8 cellular contexts compared by ENCODE assay signal in the genomic region with DNA sequence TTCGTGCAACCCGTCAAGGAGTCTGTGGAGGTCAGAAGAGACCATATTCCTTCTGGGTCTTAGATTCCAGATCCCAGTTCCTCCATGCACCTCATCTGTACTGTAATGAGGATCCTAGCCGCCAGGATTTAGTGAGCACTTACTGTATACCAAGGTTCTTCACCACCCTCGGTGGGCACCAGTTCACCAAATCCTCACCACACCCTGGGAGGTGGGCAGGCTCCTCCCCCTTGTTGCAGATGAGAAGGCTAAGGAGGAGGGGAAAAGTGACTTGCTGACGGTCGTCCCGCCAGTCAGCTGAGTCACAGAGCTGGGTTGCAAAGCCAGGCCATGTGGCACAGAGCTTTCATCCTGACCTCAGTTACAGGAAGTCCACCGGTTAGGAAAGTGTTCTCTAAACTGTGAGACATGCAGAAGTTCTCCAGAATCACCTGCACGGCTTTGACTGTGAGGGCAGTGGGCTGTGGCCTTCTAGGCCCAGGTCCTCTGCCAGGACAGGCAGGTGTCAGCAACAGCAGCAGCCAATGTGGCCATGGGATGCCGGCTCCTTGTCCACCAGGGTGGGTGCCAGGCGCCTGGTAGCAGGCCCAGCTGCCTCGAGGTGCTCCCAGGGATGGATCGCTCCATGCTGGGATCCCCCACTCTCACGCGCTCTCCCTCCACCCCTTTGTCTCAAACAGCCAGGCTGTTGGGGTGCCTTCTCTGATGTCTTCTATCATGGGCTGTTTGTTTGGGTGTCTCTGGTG.
DNase-seq lines count a peak whose midpoint lies in the region; ATAC-seq, FAIRE-seq and TF ChIP-seq lines count a peak whose summit lies in the region.

No MANE protein-coding gene starts in this region.

- no peak overlapping the region for H3K23ac ChIP-seq in H9 (ENCODE audit: insufficient read length, low read depth, low read length)

- no peak overlapping the region for H3T11ph ChIP-seq in H9 (ENCODE audit: low read length)

- H2BK120ac ChIP-seq in H9 (ENCODE audit: low read depth, low read length, poor library complexity, severe bottlenecking) = no peak overlapping the region

- H4K91ac ChIP-seq in H9 (ENCODE audit: insufficient read length, low read depth, low read length) = no peak overlapping the region

- H3K79me1 ChIP-seq in H9 (ENCODE audit: insufficient read depth, low read depth, low read length, poor library complexity, severe bottlenecking) = no peaks in the 10 kb centered on the region

- no peaks in the 10 kb centered on the region; the same call in 1 of the 2 replicates for H3K27me3 ChIP-seq in H9 (ENCODE audit: insufficient read depth, low read length)

- peaks cover 0 to 8% of the 10 kb centered on the region in 2 experiments; a peak in 2 of 4 replicates for H3K4me1 Mint-ChIP-seq in H9

- DNase-seq in GM04504 (ENCODE audit: low read depth) (peak; percentile 76), RCC 7860 (ENCODE audit: low spot score) (peak; percentile 81), epithelial cell of esophagus (ENCODE audit: low read depth) (peak; percentile 65), NCI-H510A treated with DMSO at 0.1 percent for 48 hours (lab: John Stamatoyannopoulos, UW) (no peak), H9 (no peak), NCI-H146 (lab: John Stamatoyannopoulos, UW) (no peak)
- peak in 2 of 3 donors; percentile 14 to 45 for DNase-seq in stimulated activated CD4-positive, alpha-beta T cell treated with anti-CD3 and anti-CD28 coated beads, TNF-alpha, amount 100 ng/mL, for 48 hours (ENCODE audit: low read depth in 3 of 3)

- TF ChIP-seq CTCF in epithelial cell of esophagus (IDR thresholded peaks at IDR 0.05; ENCODE audit: insufficient read depth, low read depth, low read length, missing control alignments) = no peak
- TF ChIP-seq CTCF in H9 (conservative IDR thresholded peaks at IDR 0.05) = no peak

- no peaks in the 10 kb centered on the region for H3K4me1 ChIP-seq in H9 (ENCODE audit: insufficient read depth, low read length)

- no peak overlapping the region for H3K14ac ChIP-seq in H9 (ENCODE audit: insufficient read depth, low read length)

- ATAC-seq in HG03025 (IDR thresholded peaks at IDR 0.05; ENCODE audit: low FRiP score, unreplicated experiment) = no peak

- H2BK12ac ChIP-seq in H9 (ENCODE audit: insufficient read length, low read depth, low read length) = no peak overlapping the region

- no CpG with 5 or more reads among the region's 15 CpGs for WGBS in H9 (ENCODE audit: extremely low coverage, insufficient read length, low lambda C conversion rate)

- no peak overlapping the region for H3K4me3 ChIP-seq in epithelial cell of esophagus (ENCODE audit: low read length)

- peaks cover 0 to 1% of the 10 kb centered on the region in 2 experiments; a peak in 1 of 5 replicates for H3K9me3 Mint-ChIP-seq in H9

- H4K20me1 ChIP-seq in H9 (ENCODE audit: control insufficient read depth, insufficient read depth, insufficient read length) = no peaks in the 10 kb centered on the region

- H2AFZ ChIP-seq in H9 (ENCODE audit: low read length) = no peak overlapping the region

- H2BK5ac ChIP-seq in H9 (ENCODE audit: insufficient read length, low read length) = no peak overlapping the region

- H2AK5ac ChIP-seq in H9 (ENCODE audit: insufficient read length, low read length) = no peak overlapping the region

- no peaks in the 10 kb centered on the region for H3K36me3 Mint-ChIP-seq in H9 (ENCODE audit: insufficient read depth in 1 of 3, low read depth in 3 of 3)

- H3K18ac ChIP-seq in H9 (ENCODE audit: insufficient read length, low read depth, low read length) = no peak overlapping the region

- no peaks in the 10 kb centered on the region for H3K9me3 ChIP-seq in H9 (ENCODE audit: control insufficient read depth, low read depth, low read length)

- H3K4me2 ChIP-seq in H9 (ENCODE audit: insufficient read depth, insufficient read length, low read length) = no peak overlapping the region

- H3K23me2 ChIP-seq in H9 (ENCODE audit: insufficient read length, low read depth, low read length, poor library complexity, severe bottlenecking) = no peaks in the 10 kb centered on the region

- no peak overlapping the region for H3K9ac ChIP-seq in H9 (ENCODE audit: extremely low read depth, insufficient read length, low read length)

- no peak overlapping the region for H2BK15ac ChIP-seq in H9 (ENCODE audit: low read depth, low read length)

- no peaks in the 10 kb centered on the region; the same call in 1 of the 2 replicates for H3K79me2 ChIP-seq in H9 (ENCODE audit: insufficient read depth, low read length)

- no peak overlapping the region for H2BK20ac ChIP-seq in H9 (ENCODE audit: low read depth, low read length, poor library complexity, severe bottlenecking)

- H3K27ac ChIP-seq in H9 (ENCODE audit: insufficient read length, low read depth, low read length) = no peak overlapping the region

- FAIRE-seq in RCC 7860 (lab: Jason Lieb, UNC) = peak; percentile 73

- no peak overlapping the region for H3K4me3 Mint-ChIP-seq in H9

- H4K5ac ChIP-seq in H9 (ENCODE audit: insufficient read length, low read depth, low read length) = no peak overlapping the region

- no peak overlapping the region for H4K8ac ChIP-seq in H9 (replicated peaks; ENCODE audit: insufficient read length, low read depth, low read length)

- H3K4ac ChIP-seq in H9 (ENCODE audit: low read depth, low read length) = no peak overlapping the region

- H3K56ac ChIP-seq in H9 (ENCODE audit: insufficient read length, low read depth, low read length) = no peak overlapping the region

- H3K27me3 Mint-ChIP-seq in H9 (ENCODE audit: low read depth) = peaks cover 23% of the 10 kb centered on the region

- H3K27ac Mint-ChIP-seq in H9 = peak overlapping the region in 1 of 3 experiments; percentile 83; a peak in 1 of 7 replicates

Comparison
In these comparisons a context has a peak if more than half of its experiments do, and no peak if none do; other contexts are left out.
1. DNase-seq: peak in GM04504 (single experiment), RCC 7860 (single experiment), epithelial cell of esophagus (single experiment) and stimulated activated CD4-positive, alpha-beta T cell treated with anti-CD3 and anti-CD28 coated beads, TNF-alpha, amount 100 ng/mL, for 48 hours (2 of 3); none in NCI-H510A treated with DMSO at 0.1 percent for 48 hours (single experiment), H9 (single experiment) and NCI-H146 (single experiment).